In genomic region chr10:96765406-96766240, GRCh38 we compare ENCODE assay signal across 8 cellular contexts. TPM values are rescaled to one million over a fixed set of nuclear protein-coding genes. Genes with fewer than 3 reads are reported as not detected.
A peak's percentile ranks its signal among the peaks of the same experiment; 100 is the strongest.
DNase-seq lines count a peak whose midpoint lies in the region; ATAC-seq and TF ChIP-seq lines count a peak whose summit lies in the region.

No MANE protein-coding gene starts in this region.

- H3K9me3 ChIP-seq in naive thymus-derived CD4-positive, alpha-beta T cell (ENCODE audit: control insufficient read depth in 2 of 3, low read length in 3 of 3), result no peaks in the 10 kb centered on the region

- peaks cover 0 to 4% (median 3%) of the 10 kb centered on the region in 5 donors for H3K27me3 Mint-ChIP-seq in naive thymus-derived CD4-positive, alpha-beta T cell
- H3K27me3 Mint-ChIP-seq in stimulated activated naive B cell treated with anti-CD40 and anti-IgM and Interleukin-4, amounts not matched to agents 10 μg/mL and 1 μg/mL and 100 μg/mL, for 72 hours, result no peaks in the 10 kb centered on the region

- peak; percentile 59 for DNase-seq in Ammon's horn (ENCODE audit: low spot score)
- DNase-seq in NOMO-1 (lab: John Stamatoyannopoulos, UW; ENCODE audit: unreplicated experiment in 2 of 2), result peak; percentile 42 to 53
- peak; percentile 41 for DNase-seq in activated CD8-positive, alpha-beta memory T cell treated with anti-CD3 and anti-CD28 coated beads, Interleukin-2, amount 50 U/mL, for 1 hour (ENCODE audit: extremely low read depth)
- DNase-seq in epithelial cell of esophagus (ENCODE audit: low read depth), result peak; percentile 71
- peak; percentile 39 to 71 (median 64) for DNase-seq in naive thymus-derived CD4-positive, alpha-beta T cell
- DNase-seq in stimulated activated naive B cell treated with anti-CD40 and anti-IgM and Interleukin-4, amounts not matched to agents 10 μg/mL and 1 μg/mL and 100 μg/mL, for 72 hours, result peak; percentile 38
- DNase-seq in NCI-H1417 treated with DMSO at 0.1 percent for 48 hours (lab: John Stamatoyannopoulos, UW), result no peak

- no peak overlapping the region for H3K27ac ChIP-seq in naive thymus-derived CD4-positive, alpha-beta T cell (ENCODE audit: low read depth, low read length)

- no peaks in the 10 kb centered on the region for H3K27me3 ChIP-seq in naive thymus-derived CD4-positive, alpha-beta T cell (ENCODE audit: control insufficient read depth in 2 of 2, insufficient read depth in 2 of 2, low read length in 2 of 2)

- no peaks in the 10 kb centered on the region for H3K36me3 ChIP-seq in naive thymus-derived CD4-positive, alpha-beta T cell (ENCODE audit: control insufficient read depth in 2 of 3, insufficient read depth in 3 of 3, low read length in 3 of 3)

- no peaks in the 10 kb centered on the region for H3K4me1 ChIP-seq in naive thymus-derived CD4-positive, alpha-beta T cell (ENCODE audit: control insufficient read depth in 2 of 2, insufficient read depth in 2 of 2, low read length in 2 of 2)

- H3K4me1 Mint-ChIP-seq in naive thymus-derived CD4-positive, alpha-beta T cell, result peaks cover 0 to 6% (median 3%) of the 10 kb centered on the region in 7 donors
- H3K4me1 Mint-ChIP-seq in stimulated activated naive B cell treated with anti-CD40 and anti-IgM and Interleukin-4, amounts not matched to agents 10 μg/mL and 1 μg/mL and 100 μg/mL, for 72 hours, result peaks cover 31 to 47% of the 10 kb centered on the region in 2 donors

- H3K27ac Mint-ChIP-seq in naive thymus-derived CD4-positive, alpha-beta T cell, result peak overlapping the region in 1 of 9 donors; percentile 30
- peak overlapping the region; percentile 84 for H3K27ac Mint-ChIP-seq in stimulated activated naive B cell treated with anti-CD40 and anti-IgM and Interleukin-4, amounts not matched to agents 10 μg/mL and 1 μg/mL and 100 μg/mL, for 72 hours

- ATAC-seq in GM19395 (IDR thresholded peaks at IDR 0.05; ENCODE audit: unreplicated experiment), result peak; percentile 79
- ATAC-seq in naive thymus-derived CD4-positive, alpha-beta T cell, result peak; percentile 92
- ATAC-seq in stimulated activated naive B cell treated with anti-CD40 and anti-IgM and Interleukin-4, amounts not matched to agents 10 μg/mL and 1 μg/mL and 100 μg/mL, for 72 hours (replicated peaks), result peak; percentile 68 to 73

- H3K9me3 Mint-ChIP-seq in naive thymus-derived CD4-positive, alpha-beta T cell, result peaks cover 0 to 3% (median 0%) of the 10 kb centered on the region in 11 donors
- no peaks in the 10 kb centered on the region for H3K9me3 Mint-ChIP-seq in stimulated activated naive B cell treated with anti-CD40 and anti-IgM and Interleukin-4, amounts not matched to agents 10 μg/mL and 1 μg/mL and 100 μg/mL, for 72 hours

- peak; percentile 83 for TF ChIP-seq CTCF in epithelial cell of esophagus (IDR thresholded peaks at IDR 0.05; ENCODE audit: insufficient read depth, low read depth, low read length, missing control alignments)

- H3K36me3 Mint-ChIP-seq in naive thymus-derived CD4-positive, alpha-beta T cell, result no peaks in the 10 kb centered on the region
- no peaks in the 10 kb centered on the region for H3K36me3 Mint-ChIP-seq in stimulated activated naive B cell treated with anti-CD40 and anti-IgM and Interleukin-4, amounts not matched to agents 10 μg/mL and 1 μg/mL and 100 μg/mL, for 72 hours

- H3K4me3 ChIP-seq in epithelial cell of esophagus (ENCODE audit: low read length), result no peak overlapping the region
- H3K4me3 ChIP-seq in naive thymus-derived CD4-positive, alpha-beta T cell (ENCODE audit: low read length), result no peak overlapping the region

- CTCF ChIA-PET in naive thymus-derived CD4-positive, alpha-beta T cell (lab: Charles Lee), result interaction anchor here (0.7 kb wide), 1 partner anchor 26 kb away, joined by 5 read pairs; no protein-coding TSS in a partner anchor

- POLR2A ChIA-PET in naive thymus-derived CD4-positive, alpha-beta T cell (lab: Charles Lee), result no interaction called here

- H3K4me3 Mint-ChIP-seq in naive thymus-derived CD4-positive, alpha-beta T cell, result no peak overlapping the region
- peak overlapping the region; percentile 63 to 69 for H3K4me3 Mint-ChIP-seq in stimulated activated naive B cell treated with anti-CD40 and anti-IgM and Interleukin-4, amounts not matched to agents 10 μg/mL and 1 μg/mL and 100 μg/mL, for 72 hours

- intact Hi-C loops in naive thymus-derived CD4-positive, alpha-beta T cell (cut with micrococcal nuclease), result loop anchor here (1.0 kb wide), 3 partner anchors 65 to 445 kb away; no protein-coding TSS in a partner anchor

RNA-seq across cellular contexts. Expression of gene PIK3AP1, which starts 45.3 kb away (rescaled TPM):
- 10 to 100 TPM in 1 of 5 experiments, 1 to 10 TPM in 4; 2.5 to 68.1 (median 6.9) TPM for total RNA-seq in naive thymus-derived CD4-positive, alpha-beta T cell
- polyA plus RNA-seq in naive thymus-derived CD4-positive, alpha-beta T cell, result under 1 TPM; 0.46 to 0.57 TPM

Comparison
In these comparisons a context has a peak if more than half of its experiments do, and no peak if none do; other contexts are left out.
1. H3K4me3 Mint-ChIP-seq: peak in stimulated activated naive B cell treated with anti-CD40 and anti-IgM and Interleukin-4, amounts not matched to agents 10 μg/mL and 1 μg/mL and 100 μg/mL, for 72 hours (2 of 2); none in naive thymus-derived CD4-positive, alpha-beta T cell (0 of 10).
2. Peak in every context shown above with its lines, with median percentiles within 50 percentile points of each other: ATAC-seq.